15 cellular contexts compared by ENCODE assay signal in genomic region chr1:161137881-161138280, GRCh38. TPM values are rescaled to one million over a fixed set of nuclear protein-coding genes. Genes with fewer than 3 reads are reported as not detected.
A peak's percentile ranks its signal among the peaks of the same experiment; 100 is the strongest.
DNase-seq lines count a peak whose midpoint lies in the region; ATAC-seq and TF ChIP-seq lines count a peak whose summit lies in the region.
"Had no signal": no experiment of that assay in that cellular context is flagged by ENCODE, and none has a peak within 500 bp of the region (broad histone marks: within the 10 kb centered on the region; RNA-seq: fewer than 3 reads in every experiment).

No MANE protein-coding gene starts in this region.

- peak; percentile 19 for ATAC-seq in Right ventricle myocardium superior (ENCODE audit: poor library complexity)
- no peak for ATAC-seq in upper lobe of right lung
- no peak for ATAC-seq in HG03460 (IDR thresholded peaks at IDR 0.05; ENCODE audit: unreplicated experiment)
- ATAC-seq in GM19351 (IDR thresholded peaks at IDR 0.05; ENCODE audit: unreplicated experiment) = no peak

- peaks cover 8% of the 10 kb centered on the region for H3K36me3 Mint-ChIP-seq in dendritic cell treated with granulocyte-macrophage colony-stimulating factor and Interleukin-4, amounts not matched to agents 40 ng/mL and 50 ng/mL, for 4 days (ENCODE audit: low read depth)
- no peaks in the 10 kb centered on the region for H3K36me3 Mint-ChIP-seq in nephron (ENCODE audit: low read depth)

- H3K4me1 ChIP-seq in right atrium auricular region = peaks cover 0 to 14% of the 10 kb centered on the region in 2 donors
- peaks cover 28% of the 10 kb centered on the region for H3K4me1 ChIP-seq in upper lobe of right lung

- no peaks in the 10 kb centered on the region for H3K9me3 ChIP-seq in right atrium auricular region
- no peaks in the 10 kb centered on the region for H3K9me3 ChIP-seq in upper lobe of right lung
- H3K9me3 ChIP-seq: BLaER1, SK-N-SH had no signal

- no peak overlapping the region for H3K4me3 Mint-ChIP-seq in dendritic cell treated with granulocyte-macrophage colony-stimulating factor and Interleukin-4, amounts not matched to agents 40 ng/mL and 50 ng/mL, for 4 days
- no peak overlapping the region for H3K4me3 Mint-ChIP-seq in nephron

- H3K4me3 ChIP-seq in right atrium auricular region (no peak overlapping the region), upper lobe of right lung (no peak overlapping the region)
- H3K4me3 ChIP-seq: BLaER1, GM23248, PC-9 had no signal

- intact Hi-C loops in Right ventricle myocardium superior (cut with DNase I) = no loop called here
- intact Hi-C loops in dendritic cell treated with granulocyte-macrophage colony-stimulating factor and Interleukin-4, amounts not matched to agents 40 ng/mL and 50 ng/mL, for 4 days (cut with micrococcal nuclease) = loop anchor here (10.0 kb wide), 1 partner anchor 93 kb away; the partner anchor contains the start of gene USF1
- intact Hi-C loops in upper lobe of right lung (cut with DNase I) = no loop called here

- H3K4me1 Mint-ChIP-seq in dendritic cell treated with granulocyte-macrophage colony-stimulating factor and Interleukin-4, amounts not matched to agents 40 ng/mL and 50 ng/mL, for 4 days (ENCODE audit: low read depth) = peaks cover 45% of the 10 kb centered on the region
- H3K4me1 Mint-ChIP-seq in nephron = peaks cover 31% of the 10 kb centered on the region

- H3K9me3 Mint-ChIP-seq in dendritic cell treated with granulocyte-macrophage colony-stimulating factor and Interleukin-4, amounts not matched to agents 40 ng/mL and 50 ng/mL, for 4 days = no peaks in the 10 kb centered on the region
- H3K9me3 Mint-ChIP-seq in nephron = no peaks in the 10 kb centered on the region

- H3K36me3 ChIP-seq in right atrium auricular region = no peaks in the 10 kb centered on the region
- H3K36me3 ChIP-seq in upper lobe of right lung = no peaks in the 10 kb centered on the region

- H3K27me3 ChIP-seq in right atrium auricular region (no peaks in the 10 kb centered on the region), upper lobe of right lung (no peaks in the 10 kb centered on the region)
- H3K27me3 ChIP-seq: BLaER1 had no signal

- H3K27me3 Mint-ChIP-seq in dendritic cell treated with granulocyte-macrophage colony-stimulating factor and Interleukin-4, amounts not matched to agents 40 ng/mL and 50 ng/mL, for 4 days = no peaks in the 10 kb centered on the region
- H3K27me3 Mint-ChIP-seq in nephron (ENCODE audit: low read depth) = no peaks in the 10 kb centered on the region

- H3K27ac Mint-ChIP-seq in dendritic cell treated with granulocyte-macrophage colony-stimulating factor and Interleukin-4, amounts not matched to agents 40 ng/mL and 50 ng/mL, for 4 days = peak overlapping the region; percentile 87
- H3K27ac Mint-ChIP-seq in nephron = peak overlapping the region; percentile 31 to 70 (median 39)

- TF ChIP-seq CTCF in right atrium auricular region (IDR thresholded peaks at IDR 0.05) (no peak), nephron (IDR thresholded peaks at IDR 0.05; ENCODE audit: unreplicated experiment in 3 of 3) (no peak), upper lobe of right lung (IDR thresholded peaks at IDR 0.05) (no peak)

- DNase-seq in Right ventricle myocardium superior = no peak
- no peak for DNase-seq in right atrium auricular region (ENCODE audit: low spot score)
- no peak for DNase-seq in upper lobe of right lung
- no peak for DNase-seq in KG1 (lab: John Stamatoyannopoulos, UW)
- DNase-seq: GM23248, NCI-H1092, PC-9, SK-N-SH had no signal

- H3K27ac ChIP-seq in right atrium auricular region (no peak overlapping the region), upper lobe of right lung (peak overlapping the region; percentile 53)
- H3K27ac ChIP-seq: 22Rv1, BLaER1, GM23248, KMS-11, PC-9 had no signal

RNA-seq across cellular contexts. Expression of gene DEDD, which starts 5.4 kb away (rescaled TPM):
- 26.6 TPM for total RNA-seq in Right ventricle myocardium superior
- 10 to 100 TPM; 21.8 to 28.9 TPM for total RNA-seq in right atrium auricular region
- 37.5 TPM for total RNA-seq in upper lobe of right lung

RNA-seq across cellular contexts. Expression of gene UFC1, which starts 15.9 kb away (rescaled TPM):
- 81.0 TPM for total RNA-seq in Right ventricle myocardium superior
- 10 to 100 TPM; 53.0 to 77.4 TPM for total RNA-seq in right atrium auricular region
- total RNA-seq in upper lobe of right lung = 84.4 TPM

RNA-seq across cellular contexts. Expression of gene NIT1, which starts 20.0 kb away (rescaled TPM):
- total RNA-seq in Right ventricle myocardium superior = 33.8 TPM
- total RNA-seq in right atrium auricular region = 10 to 100 TPM; 19.1 to 26.0 TPM
- 42.1 TPM for total RNA-seq in upper lobe of right lung

RNA-seq across cellular contexts. Expression of gene PFDN2, which starts 20.0 kb away (rescaled TPM):
- total RNA-seq in Right ventricle myocardium superior (62.3 TPM), right atrium auricular region (10 to 100 TPM; 39.9 to 42.2 TPM), upper lobe of right lung (56.2 TPM)

RNA-seq across cellular contexts. Expression of gene USP21, which starts 21.4 kb away (rescaled TPM):
- total RNA-seq in Right ventricle myocardium superior (19.0 TPM), right atrium auricular region (10 to 100 TPM; 13.5 to 14.4 TPM), upper lobe of right lung (27.7 TPM)
